ENCODE assay signal across 17 cellular contexts in genomic region chr9:124077915-124078572, GRCh38.
DNase-seq lines count a peak whose midpoint lies in the region; ATAC-seq and TF ChIP-seq lines count a peak whose summit lies in the region.
"Had no signal": no experiment of that assay in that cellular context is flagged by ENCODE, and none has a peak within 500 bp of the region (broad histone marks: within the 10 kb centered on the region; RNA-seq: fewer than 3 reads in every experiment).

No MANE protein-coding gene starts in this region.

- H3K9me3 Mint-ChIP-seq in MCF 10A (ENCODE audit: unreplicated experiment): no peaks in the 10 kb centered on the region
- H3K9me3 Mint-ChIP-seq: activated T-cell treated with anti-CD3 and anti-CD28 coated beads, Interleukin-2, amount 50 U/mL, for 4 hours had no signal

- WGBS in mesodermal cell (ENCODE audit: insufficient coverage in 2 of 2), 2 experiments: 90 to 95% methylated on average over 2 of the region's 3 CpGs

- peaks cover 26% of the 10 kb centered on the region for H3K4me1 Mint-ChIP-seq in MCF 10A (ENCODE audit: insufficient read depth, unreplicated experiment)

- H3K36me3 Mint-ChIP-seq in MCF 10A (ENCODE audit: insufficient read depth, unreplicated experiment): no peaks in the 10 kb centered on the region

- CTCF ChIA-PET in MCF 10A (lab: Yijun Ruan, JAX): interaction anchor here (0.8 kb wide), 1 partner anchor 37 kb away, joined by 4 read pairs; no protein-coding TSS in a partner anchor

- POLR2A ChIA-PET in MCF 10A (lab: Yijun Ruan, JAX): interaction anchor here (0.7 kb wide), 1 partner anchor 10 kb away, joined by 4 read pairs; no protein-coding TSS in a partner anchor

- DNase-seq in ACHN (peak; percentile 42), MCF 10A (ENCODE audit: unreplicated experiment) (peak; percentile 31)
- DNase-seq: activated T-cell treated with anti-CD3 and anti-CD28 coated beads, Interleukin-2, amount 50 U/mL, for 4 hours; AML-193; DMS79; effector CD4-positive, alpha-beta T cell; glutamatergic neuron; left colon; NCI-H1436 treated with DMSO at 0.1 percent for 48 hours; NCI-H82 had no signal

- ATAC-seq in HG02763 (IDR thresholded peaks at IDR 0.05; ENCODE audit: unreplicated experiment): no peak
- no peak for ATAC-seq in GM21825 (IDR thresholded peaks at IDR 0.05; ENCODE audit: unreplicated experiment)
- no peak for ATAC-seq in GM21619 (IDR thresholded peaks at IDR 0.05; ENCODE audit: unreplicated experiment)
- ATAC-seq in GM18520 (IDR thresholded peaks at IDR 0.05; ENCODE audit: unreplicated experiment): no peak
- ATAC-seq: activated T-cell treated with anti-CD3 and anti-CD28 coated beads, Interleukin-2, amount 50 U/mL, for 4 hours; left colon had no signal

- no peak; the same call in 1 of the 2 replicates for TF ChIP-seq RAD21 in Ishikawa (IDR thresholded peaks at IDR 0.05; ENCODE audit: low read depth)

- BruUV-seq in MCF 10A (replicated peaks; lab: Mats Ljungman, UMichigan): no TSS peak

- intact Hi-C loops in MCF 10A (cut with micrococcal nuclease): no loop called here

- in situ Hi-C loops in ACHN (cut with HindIII; ENCODE audit: low pct_ligation_motif_present, low pct_unique_long_range_greater_than_20kb, low sequenced_read_pairs): no loop called here

- no peak for TF ChIP-seq CTCF in MCF 10A (IDR thresholded peaks at IDR 0.05; ENCODE audit: unreplicated experiment)

- H3K4me3 ChIP-seq in mesodermal cell (ENCODE audit: extremely low read depth, insufficient read depth, low read length, poor library complexity, severe bottlenecking): no peak overlapping the region
- H3K4me3 ChIP-seq: SK-N-MC had no signal

- H3K36me3 ChIP-seq in mesodermal cell (ENCODE audit: control insufficient read depth, insufficient read depth, low read length): no peaks in the 10 kb centered on the region

- H3K9me3 ChIP-seq in mesodermal cell (ENCODE audit: control insufficient read depth, low read length): peaks cover 3% of the 10 kb centered on the region

- H3K27ac Mint-ChIP-seq in MCF 10A (ENCODE audit: low read depth, unreplicated experiment): no peak overlapping the region

- no peak overlapping the region for H3K4me3 Mint-ChIP-seq in MCF 10A (ENCODE audit: unreplicated experiment)
- H3K4me3 Mint-ChIP-seq: activated T-cell treated with anti-CD3 and anti-CD28 coated beads, Interleukin-2, amount 50 U/mL, for 4 hours had no signal

- no peak; the same call in 1 of the 2 replicates for TF ChIP-seq EP300 in Ishikawa (IDR thresholded peaks at IDR 0.05; ENCODE audit: borderline replicate concordance)

- H3K27me3 Mint-ChIP-seq in MCF 10A (ENCODE audit: insufficient read depth, unreplicated experiment): peaks cover 14% of the 10 kb centered on the region

- H3K4me1 ChIP-seq in mesodermal cell (ENCODE audit: control insufficient read depth, insufficient read depth, low read length, poor library complexity, severe bottlenecking): peaks cover 33% of the 10 kb centered on the region

- H3K27ac ChIP-seq in mesodermal cell (ENCODE audit: low read depth, low read length, severe bottlenecking): peak overlapping the region; percentile 99
- H3K27ac ChIP-seq: SK-N-MC had no signal

TF ChIP-seq in Ishikawa, 13 proteins besides CTCF, POLR2A, EP300 and RAD21:
- TF ChIP-seq TEAD4 (IDR thresholded peaks at IDR 0.05) (peak; percentile 77), NFIC (IDR thresholded peaks at IDR 0.05) (no peak)
